ENCODE assay signal across 15 cellular contexts in the genomic region with DNA sequence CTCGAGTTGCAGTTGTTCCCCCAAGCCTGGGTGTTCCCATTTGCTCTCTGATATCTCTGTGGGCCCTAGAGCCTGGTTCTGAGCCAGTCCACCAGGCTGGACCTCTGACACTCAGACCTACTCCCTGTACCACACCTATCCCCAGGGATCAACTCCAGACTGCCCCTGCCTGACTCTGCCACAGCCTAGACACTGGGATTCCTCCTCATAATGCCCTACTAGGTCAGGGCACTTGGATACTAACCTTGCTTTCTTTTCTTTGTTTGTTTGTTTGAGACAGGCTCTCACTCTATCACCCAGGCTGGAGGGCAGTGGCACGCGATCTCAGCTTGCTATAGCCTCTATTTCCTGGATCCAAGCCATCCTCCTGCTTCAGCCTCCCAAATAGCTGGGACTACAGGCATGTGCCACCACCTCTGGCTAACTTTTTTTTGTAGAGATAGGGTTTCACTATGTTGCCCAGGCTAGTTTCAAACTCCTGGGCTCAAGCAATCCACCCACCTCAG. TPM values are rescaled to one million over a fixed set of nuclear protein-coding genes. Genes with fewer than 3 reads are reported as not detected.
A peak's percentile ranks its signal among the peaks of the same experiment; 100 is the strongest.
DNase-seq lines count a peak whose midpoint lies in the region; ATAC-seq, FAIRE-seq and TF ChIP-seq lines count a peak whose summit lies in the region.
"Had no signal": no experiment of that assay in that cellular context is flagged by ENCODE, and none has a peak within 500 bp of the region (broad histone marks: within the 10 kb centered on the region; RNA-seq: fewer than 3 reads in every experiment).

No MANE protein-coding gene starts in this region.

- TF ChIP-seq CTCF in KMS-11 (conservative IDR thresholded peaks at IDR 0.05; ENCODE audit: low read depth, low read length) (no peak), esophagus squamous epithelium (IDR thresholded peaks at IDR 0.05) (no peak), pancreas (IDR thresholded peaks at IDR 0.05) (no peak)

- no peak overlapping the region for H3K4me3 ChIP-seq in BLaER1 treated with 17β-estradiol and CSF1 and Interleukin-3, amounts not matched to agents 10 nM and 100 nM
- H3K4me3 ChIP-seq in KMS-11 (IDR thresholded peaks at IDR 0.05; ENCODE audit: insufficient read depth, low read depth, low read length) (no peak overlapping the region), esophagus squamous epithelium (no peak overlapping the region), pancreas (no peak overlapping the region)

- no peaks in the 10 kb centered on the region for H4K20me1 ChIP-seq in BLaER1 treated with 17β-estradiol and CSF1 and Interleukin-3, amounts not matched to agents 10 nM and 100 nM
- H4K20me1 ChIP-seq in KMS-11 (ENCODE audit: insufficient read depth), result no peaks in the 10 kb centered on the region

- H2AFZ ChIP-seq in KMS-11 (ENCODE audit: low read depth), result peak overlapping the region; percentile 17; the same call in 1 of the 2 replicates

- H3K36me3 Mint-ChIP-seq in activated T-helper 2 cell treated with anti-CD3 and anti-CD28 coated beads, Interferon-gamma antibody, Interleukin-2, Interleukin-4, amounts not matched to agents 10 μg/mL and 5 μg/mL and 100 μg/mL, durations not matched to agents 14 hours and 24 hours and 36 hours (ENCODE audit: low read depth), result no peaks in the 10 kb centered on the region
- H3K36me3 Mint-ChIP-seq: activated CD4-positive, alpha-beta memory T cell treated with anti-CD3 and anti-CD28 coated beads for 36 hours had no signal

- H3K27ac ChIP-seq in BLaER1 treated with 17β-estradiol and CSF1 and Interleukin-3, amounts not matched to agents 10 nM and 100 nM, result peak overlapping the region in 9 of 11 experiments; percentile 20 to 96 (median 91); a peak in 17 of 22 replicates
- H3K27ac ChIP-seq in KMS-11 (peak overlapping the region; percentile 93), esophagus squamous epithelium (peak overlapping the region; percentile 11 to 91 (median 66)), pancreas (peak overlapping the region in 3 of 4 donors; percentile 42 to 94 (median 93))

- no peak for TF ChIP-seq POLR2A in esophagus squamous epithelium (IDR thresholded peaks at IDR 0.05)

- peak overlapping the region in 3 of 11 experiments; percentile 9 to 82 (median 81); a peak in 2 of 22 replicates for H3K9ac ChIP-seq in BLaER1 treated with 17β-estradiol and CSF1 and Interleukin-3, amounts not matched to agents 10 nM and 100 nM
- peak overlapping the region; percentile 71; the same call in 1 of the 2 replicates for H3K9ac ChIP-seq in KMS-11

- H3K9me3 ChIP-seq in BLaER1 treated with 17β-estradiol and CSF1 and Interleukin-3, amounts not matched to agents 10 nM and 100 nM (replicated peaks in 1 of 11), result no peaks in the 10 kb centered on the region
- H3K9me3 ChIP-seq in esophagus squamous epithelium (no peaks in the 10 kb centered on the region), pancreas (no peaks in the 10 kb centered on the region)

- H3K27me3 ChIP-seq in BLaER1 treated with 17β-estradiol and CSF1 and Interleukin-3, amounts not matched to agents 10 nM and 100 nM, result no peaks in the 10 kb centered on the region; a peak in 1 of 22 replicates
- H3K27me3 ChIP-seq in KMS-11 (ENCODE audit: insufficient read depth, low read depth) (peaks cover 2% of the 10 kb centered on the region; the same call in 1 of the 2 replicates), esophagus squamous epithelium (no peaks in the 10 kb centered on the region), pancreas (no peaks in the 10 kb centered on the region)

- DNase-seq in esophagus squamous epithelium (lab: John Stamatoyannopoulos, UW) (no peak), pancreas (peak in 1 of 6 donors; percentile 14), NCI-H2171 treated with DMSO at 0.1 percent for 48 hours (lab: John Stamatoyannopoulos, UW) (no peak), urothelium cell line (ENCODE audit: low spot score) (no peak)
- DNase-seq in activated T-helper 2 cell treated with anti-CD3 and anti-CD28 coated beads, Interferon-gamma antibody, Interleukin-2, Interleukin-4, amounts not matched to agents 10 μg/mL and 5 μg/mL and 100 μg/mL, durations not matched to agents 14 hours and 24 hours and 36 hours (ENCODE audit: low spot score), result no peak
- DNase-seq: DMS 273 treated with DMSO at 0.1 percent for 48 hours, NCI-H1417, NCI-H524 had no signal

- no peaks in the 10 kb centered on the region for H3K27me3 Mint-ChIP-seq in activated T-helper 2 cell treated with anti-CD3 and anti-CD28 coated beads, Interferon-gamma antibody, Interleukin-2, Interleukin-4, amounts not matched to agents 10 μg/mL and 5 μg/mL and 100 μg/mL, durations not matched to agents 14 hours and 24 hours and 36 hours (ENCODE audit: low read depth)
- H3K27me3 Mint-ChIP-seq: activated CD4-positive, alpha-beta memory T cell treated with anti-CD3 and anti-CD28 coated beads for 36 hours had no signal

- ATAC-seq in pancreas (no peak), HG03159 (IDR thresholded peaks at IDR 0.05; ENCODE audit: unreplicated experiment) (no peak)
- ATAC-seq: PC-3 had no signal

- no peak overlapping the region for H3K27ac Mint-ChIP-seq in activated T-helper 2 cell treated with anti-CD3 and anti-CD28 coated beads, Interferon-gamma antibody, Interleukin-2, Interleukin-4, amounts not matched to agents 10 μg/mL and 5 μg/mL and 100 μg/mL, durations not matched to agents 14 hours and 24 hours and 36 hours
- H3K27ac Mint-ChIP-seq: activated CD4-positive, alpha-beta memory T cell treated with anti-CD3 and anti-CD28 coated beads for 36 hours; mesothelial cell of epicardium had no signal

- no peaks in the 10 kb centered on the region for H3K9me3 Mint-ChIP-seq in activated T-helper 2 cell treated with anti-CD3 and anti-CD28 coated beads, Interferon-gamma antibody, Interleukin-2, Interleukin-4, amounts not matched to agents 10 μg/mL and 5 μg/mL and 100 μg/mL, durations not matched to agents 14 hours and 24 hours and 36 hours
- H3K9me3 Mint-ChIP-seq: activated CD4-positive, alpha-beta memory T cell treated with anti-CD3 and anti-CD28 coated beads for 36 hours; mesothelial cell of epicardium had no signal

- H3K36me3 ChIP-seq in BLaER1 treated with 17β-estradiol and CSF1 and Interleukin-3, amounts not matched to agents 10 nM and 100 nM, result no peaks in the 10 kb centered on the region
- H3K36me3 ChIP-seq in KMS-11 (ENCODE audit: insufficient read depth) (no peaks in the 10 kb centered on the region), esophagus squamous epithelium (no peaks in the 10 kb centered on the region), pancreas (no peaks in the 10 kb centered on the region)

- intact Hi-C loops in esophagus squamous epithelium (cut with DNase I) (no loop called here), pancreas (cut with DNase I) (no loop called here)
- intact Hi-C loops in activated T-helper 2 cell treated with anti-CD3 and anti-CD28 coated beads, Interferon-gamma antibody, Interleukin-2, Interleukin-4, amounts not matched to agents 10 μg/mL and 5 μg/mL and 100 μg/mL, durations not matched to agents 14 hours and 24 hours and 36 hours (cut with micrococcal nuclease), result loop anchor here (5.0 kb wide), 1 partner anchor 39 kb away; no protein-coding TSS in a partner anchor

- FAIRE-seq in pancreas (lab: Jason Lieb, UNC) (no peak), urothelium cell line (lab: Jason Lieb, UNC) (no peak)
- FAIRE-seq: colon had no signal

- peak overlapping the region; percentile 76 to 94 (median 82); a peak in 21 of 22 replicates for H3K4me2 ChIP-seq in BLaER1 treated with 17β-estradiol and CSF1 and Interleukin-3, amounts not matched to agents 10 nM and 100 nM
- peak overlapping the region; percentile 96 for H3K4me2 ChIP-seq in KMS-11

- H3K79me2 ChIP-seq in KMS-11 (ENCODE audit: insufficient read depth, low read depth), result no peaks in the 10 kb centered on the region

- H3K4me1 Mint-ChIP-seq in activated T-helper 2 cell treated with anti-CD3 and anti-CD28 coated beads, Interferon-gamma antibody, Interleukin-2, Interleukin-4, amounts not matched to agents 10 μg/mL and 5 μg/mL and 100 μg/mL, durations not matched to agents 14 hours and 24 hours and 36 hours (ENCODE audit: low read depth), result peaks cover 33% of the 10 kb centered on the region

- no peak overlapping the region for H3K4me3 Mint-ChIP-seq in activated T-helper 2 cell treated with anti-CD3 and anti-CD28 coated beads, Interferon-gamma antibody, Interleukin-2, Interleukin-4, amounts not matched to agents 10 μg/mL and 5 μg/mL and 100 μg/mL, durations not matched to agents 14 hours and 24 hours and 36 hours (ENCODE audit: low read depth)
- H3K4me3 Mint-ChIP-seq: activated CD4-positive, alpha-beta memory T cell treated with anti-CD3 and anti-CD28 coated beads for 36 hours; mesothelial cell of epicardium had no signal

- WGBS in esophagus squamous epithelium, 2 donors, result 67 to 69% methylated on average over 3 of the region's 3 CpGs
- WGBS in pancreas, 2 donors, result 49 to 54% methylated on average over 3 of the region's 3 CpGs

- H3K4me1 ChIP-seq in BLaER1 treated with 17β-estradiol and CSF1 and Interleukin-3, amounts not matched to agents 10 nM and 100 nM, result peaks cover 56 to 72% (median 64%) of the 10 kb centered on the region in 10 experiments
- H3K4me1 ChIP-seq in KMS-11 (ENCODE audit: low read depth, poor library complexity, severe bottlenecking) (peaks cover 69% of the 10 kb centered on the region), esophagus squamous epithelium (peaks cover 32 to 100% (median 36%) of the 10 kb centered on the region in 3 donors), pancreas (peaks cover 58 to 77% (median 76%) of the 10 kb centered on the region in 3 donors)

RNA-seq across cellular contexts. Expression of a gene that starts 30.8 kb away (rescaled TPM):
- total RNA-seq in esophagus squamous epithelium (100 to 1,000 TPM in 3 of 4 donors, 10 to 100 TPM in 1; 68.3 to 299 (median 171) TPM), pancreas (100 to 1,000 TPM; 323 to 679 (median 523) TPM)
- polyA plus RNA-seq in pancreas, result 100 to 1,000 TPM; 283 to 352 TPM
- 60.4 and 67.7 TPM in 2 replicates for total RNA-seq in activated T-helper 2 cell treated with anti-CD3 and anti-CD28 coated beads, Interferon-gamma antibody, Interleukin-2, Interleukin-4, amounts not matched to agents 10 μg/mL and 5 μg/mL and 100 μg/mL, durations not matched to agents 14 hours and 24 hours and 36 hours
